ENCODE assay signal across 12 cellular contexts in the genomic region with DNA sequence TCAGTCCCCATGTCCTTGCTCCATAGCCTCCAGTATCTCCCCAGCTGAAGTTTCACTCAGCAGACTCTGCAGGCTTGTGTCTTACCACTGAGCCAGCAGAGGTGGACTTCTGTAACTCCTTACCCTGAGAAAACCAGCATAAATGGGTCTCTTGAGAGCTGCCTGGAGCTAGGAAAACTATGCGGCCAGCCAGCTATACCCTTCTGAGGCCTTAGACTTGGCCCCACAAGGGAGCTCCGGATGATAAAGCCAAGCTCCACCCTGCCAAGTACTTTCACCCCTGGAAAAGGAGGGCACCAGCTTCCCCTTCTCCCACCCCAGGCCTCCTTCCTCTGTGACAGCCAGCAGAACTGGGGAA. TPM values are rescaled to one million over a fixed set of nuclear protein-coding genes. Genes with fewer than 3 reads are reported as not detected.
DNase-seq lines count a peak whose midpoint lies in the region; ATAC-seq and TF ChIP-seq lines count a peak whose summit lies in the region.
"Had no signal": no experiment of that assay in that cellular context is flagged by ENCODE, and none has a peak within 500 bp of the region (broad histone marks: within the 10 kb centered on the region; RNA-seq: fewer than 3 reads in every experiment).

No MANE protein-coding gene starts in this region.

- intact Hi-C loops in CD8-positive, alpha-beta T cell (cut with DNase I, micrococcal nuclease): loop anchor here in 1 of 2 experiments (1.0 kb wide), 1 partner anchor 12 kb away; the partner anchor contains the start of gene IRF1

- H3K27ac ChIP-seq in CD8-positive, alpha-beta T cell (ENCODE audit: low read depth, low read length): no peak overlapping the region
- H3K27ac ChIP-seq in Peyer's patch (peak overlapping the region; percentile 52 to 93 (median 74)), skin epidermis (peak overlapping the region in 12 of 21 experiments; percentile 3 to 69 (median 46))

- peak overlapping the region; percentile 52 for H3K4me3 Mint-ChIP-seq in CD8-positive, alpha-beta T cell
- H3K4me3 Mint-ChIP-seq in HFFc6: no peak overlapping the region

- H3K9me3 ChIP-seq in CD8-positive, alpha-beta T cell (ENCODE audit: low read length): no peaks in the 10 kb centered on the region
- H3K9me3 ChIP-seq in Peyer's patch: no peaks in the 10 kb centered on the region

- H3K27ac Mint-ChIP-seq in CD8-positive, alpha-beta T cell: peak overlapping the region; percentile 91
- no peak overlapping the region for H3K27ac Mint-ChIP-seq in HFFc6

- H3K27me3 ChIP-seq in CD8-positive, alpha-beta T cell (ENCODE audit: insufficient read depth, low read length): no peaks in the 10 kb centered on the region
- H3K27me3 ChIP-seq in Peyer's patch: no peaks in the 10 kb centered on the region

- no peaks in the 10 kb centered on the region for H3K27me3 Mint-ChIP-seq in CD8-positive, alpha-beta T cell (ENCODE audit: low read depth)
- H3K27me3 Mint-ChIP-seq in HFFc6 (ENCODE audit: insufficient read depth): no peaks in the 10 kb centered on the region; the same call in 1 of the 2 replicates

- H3K36me3 ChIP-seq in CD8-positive, alpha-beta T cell (ENCODE audit: insufficient read depth, low read length): peaks cover 16% of the 10 kb centered on the region
- peaks cover 0 to 13% (median 0%) of the 10 kb centered on the region in 3 donors for H3K36me3 ChIP-seq in Peyer's patch

- H3K36me3 Mint-ChIP-seq in CD8-positive, alpha-beta T cell: peaks cover 18% of the 10 kb centered on the region
- H3K36me3 Mint-ChIP-seq in HFFc6 (ENCODE audit: low read depth): no peaks in the 10 kb centered on the region; the same call in 1 of the 2 replicates

- CTCF ChIA-PET in CD8-positive, alpha-beta T cell (lab: Charles Lee): interaction anchor here (0.8 to 5.6 kb wide), 14 partner anchors 11 to 92 kb away, joined by 3 to 61 read pairs (median 7); partner anchors contain the start of gene IRF1

- peak; percentile 1 for ATAC-seq in CD8-positive, alpha-beta T cell
- ATAC-seq in HG03097 (IDR thresholded peaks at IDR 0.05; ENCODE audit: low FRiP score, unreplicated experiment): no peak
- ATAC-seq in HG03442 (IDR thresholded peaks at IDR 0.05; ENCODE audit: unreplicated experiment): no peak

- H3K4me3 ChIP-seq in CD8-positive, alpha-beta T cell (ENCODE audit: low read depth, low read length): no peak overlapping the region
- no peak overlapping the region for H3K4me3 ChIP-seq in Peyer's patch
- no peak overlapping the region for H3K4me3 ChIP-seq in skin epidermis

- peaks cover 72% of the 10 kb centered on the region for H3K4me1 Mint-ChIP-seq in CD8-positive, alpha-beta T cell (ENCODE audit: low read depth)
- H3K4me1 Mint-ChIP-seq in HFFc6 (ENCODE audit: low read depth): peaks cover 6% of the 10 kb centered on the region; the same call in 1 of the 2 replicates

- no peaks in the 10 kb centered on the region for H3K9me3 Mint-ChIP-seq in CD8-positive, alpha-beta T cell
- no peaks in the 10 kb centered on the region for H3K9me3 Mint-ChIP-seq in HFFc6

- no peak for TF ChIP-seq CTCF in CD8-positive, alpha-beta T cell (IDR thresholded peaks at IDR 0.05)
- TF ChIP-seq CTCF in Peyer's patch (IDR thresholded peaks at IDR 0.05) (no peak), HFFc6 (IDR thresholded peaks at IDR 0.05) (no peak)

- peak in 2 of 7 experiments; percentile 13 to 29 for DNase-seq in CD8-positive, alpha-beta T cell
- peak in 2 of 3 donors; percentile 59 to 61 for DNase-seq in Peyer's patch
- DNase-seq in fibroblast of peridontal ligament (ENCODE audit: extremely low read depth): peak; percentile 28
- DNase-seq in HFFc6: no peak
- DNase-seq in DMS 273 treated with DMSO at 0.1 percent for 48 hours (lab: John Stamatoyannopoulos, UW): no peak
- DNase-seq: islet precursor cell, MV-4-11, NCI-H524, nucleus accumbens had no signal

- POLR2A ChIA-PET in CD8-positive, alpha-beta T cell (lab: Charles Lee): interaction anchor here (0.7 to 21.8 kb wide), 15 partner anchors 11 to 109 kb away, joined by 3 to 391 read pairs (median 15); partner anchors contain the start of gene IRF1

- TF ChIP-seq POLR2A in Peyer's patch (IDR thresholded peaks at IDR 0.05): no peak

- H3K4me1 ChIP-seq in CD8-positive, alpha-beta T cell (ENCODE audit: insufficient read depth, low read length): peaks cover 66% of the 10 kb centered on the region
- peaks cover 13 to 77% (median 34%) of the 10 kb centered on the region in 4 donors for H3K4me1 ChIP-seq in Peyer's patch

RNA-seq across cellular contexts. Expression of gene IRF1, which starts 12.1 kb away (rescaled TPM):
- 1,000 to 10,000 TPM; 1,214 to 1,250 TPM for total RNA-seq in CD8-positive, alpha-beta T cell
- total RNA-seq in Peyer's patch: 100 to 1,000 TPM in 3 of 4 donors, 10 to 100 TPM in 1; 92.7 to 152 (median 122) TPM
- 10 to 100 TPM in 5 of 6 experiments, 1 to 10 TPM in 1; 9.8 to 19.7 (median 17.3) TPM for total RNA-seq in HFFc6 (2021; fragmentation: NEBNext Ultra II Directional; extraction: Animal tissue kit (Norgen Biotek cat#: 25700))

Comparison
In these comparisons a context has a peak if more than half of its experiments do, and no peak if none do; other contexts are left out.
1. DNase-seq: peak in Peyer's patch (2 of 3) and fibroblast of peridontal ligament (single experiment); none in HFFc6 (single experiment) and DMS 273 treated with DMSO at 0.1 percent for 48 hours (single experiment).
2. RNA of gene IRF1, which starts 12.1 kb away (total RNA-seq): 1,214 to 1,250 TPM in CD8-positive, alpha-beta T cell; 92.7 to 152 TPM in Peyer's patch and 9.8 to 19.7 TPM in HFFc6; every median in the first group is over 4 times any median in the second.